ENCODE assay signal across 8 cellular contexts in the genomic region with DNA sequence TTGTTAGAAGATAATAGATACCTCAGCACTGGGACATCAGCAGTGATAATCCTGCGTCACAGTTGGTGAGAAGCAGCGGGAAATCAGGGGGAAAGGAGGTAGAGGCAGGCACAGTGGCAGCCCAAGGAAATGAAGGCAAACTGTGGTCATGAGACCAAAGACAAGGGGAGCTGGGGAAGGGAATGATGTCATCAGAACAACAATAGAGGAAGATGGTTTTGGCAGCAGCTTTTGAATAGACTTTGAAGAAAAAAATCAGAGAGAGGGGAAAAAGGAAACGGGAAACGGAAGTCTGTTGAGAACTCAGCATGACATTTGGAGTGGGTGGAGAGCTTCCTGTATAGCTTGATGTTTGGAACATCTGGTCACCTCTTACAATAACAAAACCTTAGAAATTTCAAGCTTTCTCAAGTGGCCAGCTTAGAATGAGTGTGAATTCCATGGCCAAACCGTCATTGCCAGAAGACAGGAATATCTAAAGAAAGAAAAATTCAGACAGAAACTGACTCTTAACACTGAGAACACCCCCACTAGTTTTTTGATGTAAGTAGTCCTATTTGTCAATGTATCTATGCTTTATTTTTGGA. TPM values are rescaled to one million over a fixed set of nuclear protein-coding genes. Genes with fewer than 3 reads are reported as not detected.
DNase-seq lines count a peak whose midpoint lies in the region; ATAC-seq and TF ChIP-seq lines count a peak whose summit lies in the region.

No MANE protein-coding gene starts in this region.

- no peaks in the 10 kb centered on the region for H4K20me1 ChIP-seq in Karpas-422 (ENCODE audit: insufficient read depth, low read depth, low read length)

- H3K4me1 ChIP-seq in Karpas-422 (ENCODE audit: low read length) (no peaks in the 10 kb centered on the region), esophagus squamous epithelium (peaks cover 0 to 31% (median 0%) of the 10 kb centered on the region in 3 donors)

- intact Hi-C loops in activated T-helper 1 cell treated with anti-CD3 and anti-CD28 coated beads, Interleukin-12 subunit alpha, Interleukin-12 subunit beta, Interleukin-2, Interleukin-4 antibody, amounts not matched to agents 30 ng/mL and 10 ng/mL and 1 ng/mL, durations not matched to agents 14 hours and 24 hours and 36 hours (cut with micrococcal nuclease), result loop anchor here (1.0 to 2.0 kb wide), 2 partner anchors 17 to 42 kb away; no protein-coding TSS in a partner anchor
- intact Hi-C loops in esophagus squamous epithelium (cut with DNase I), result no loop called here

- H3K4me1 Mint-ChIP-seq in activated T-helper 1 cell treated with anti-CD3 and anti-CD28 coated beads, Interleukin-12 subunit alpha, Interleukin-12 subunit beta, Interleukin-2, Interleukin-4 antibody, amounts not matched to agents 30 ng/mL and 10 ng/mL and 1 ng/mL, durations not matched to agents 14 hours and 24 hours and 36 hours (ENCODE audit: low read depth), result peaks cover 12% of the 10 kb centered on the region

- no peaks in the 10 kb centered on the region for H3K9me3 Mint-ChIP-seq in activated T-helper 1 cell treated with anti-CD3 and anti-CD28 coated beads, Interleukin-12 subunit alpha, Interleukin-12 subunit beta, Interleukin-2, Interleukin-4 antibody, amounts not matched to agents 30 ng/mL and 10 ng/mL and 1 ng/mL, durations not matched to agents 14 hours and 24 hours and 36 hours

- TF ChIP-seq POLR2A in esophagus squamous epithelium (IDR thresholded peaks at IDR 0.05), result no peak

- no peak overlapping the region for H3K4me2 ChIP-seq in Karpas-422 (ENCODE audit: low read depth, low read length, poor library complexity, severe bottlenecking)

- H3K79me2 ChIP-seq in Karpas-422 (ENCODE audit: low read length), result no peaks in the 10 kb centered on the region

- 21 to 23% methylated on average over 5 of the region's 5 CpGs for WGBS in esophagus squamous epithelium, 2 donors

- H3K27ac ChIP-seq in Karpas-422 (ENCODE audit: low read length) (no peak overlapping the region), esophagus squamous epithelium (peak overlapping the region in 2 of 4 donors; percentile 5 to 44)

- peak; percentile 57 for DNase-seq in NCI-H2171 treated with DMSO at 0.1 percent for 48 hours (lab: John Stamatoyannopoulos, UW)
- DNase-seq in NCI-H2171 (lab: John Stamatoyannopoulos, UW), result no peak
- DNase-seq in Karpas-422, result peak; percentile 42
- peak; percentile 9 for DNase-seq in activated T-helper 1 cell treated with anti-CD3 and anti-CD28 coated beads, Interleukin-12 subunit alpha, Interleukin-12 subunit beta, Interleukin-2, Interleukin-4 antibody, amounts not matched to agents 30 ng/mL and 10 ng/mL and 1 ng/mL, durations not matched to agents 14 hours and 24 hours and 36 hours (ENCODE audit: low spot score)
- DNase-seq in left kidney (ENCODE audit: low read depth, low spot score), result peak; percentile 46
- no peak for DNase-seq in LoVo (ENCODE audit: low spot score)
- DNase-seq in esophagus squamous epithelium (lab: John Stamatoyannopoulos, UW), result no peak

- H3K36me3 Mint-ChIP-seq in activated T-helper 1 cell treated with anti-CD3 and anti-CD28 coated beads, Interleukin-12 subunit alpha, Interleukin-12 subunit beta, Interleukin-2, Interleukin-4 antibody, amounts not matched to agents 30 ng/mL and 10 ng/mL and 1 ng/mL, durations not matched to agents 14 hours and 24 hours and 36 hours (ENCODE audit: low read depth), result no peaks in the 10 kb centered on the region

- no peaks in the 10 kb centered on the region for H3K9me2 ChIP-seq in Karpas-422 (replicated peaks; ENCODE audit: insufficient read depth, low read length)

- H3K27me3 Mint-ChIP-seq in activated T-helper 1 cell treated with anti-CD3 and anti-CD28 coated beads, Interleukin-12 subunit alpha, Interleukin-12 subunit beta, Interleukin-2, Interleukin-4 antibody, amounts not matched to agents 30 ng/mL and 10 ng/mL and 1 ng/mL, durations not matched to agents 14 hours and 24 hours and 36 hours (ENCODE audit: insufficient read depth), result peaks cover 4% of the 10 kb centered on the region

- peak; percentile 68 for ATAC-seq in GM21737 (IDR thresholded peaks at IDR 0.05; ENCODE audit: unreplicated experiment)

- H2AFZ ChIP-seq in Karpas-422 (ENCODE audit: low read length), result no peak overlapping the region; the same call in 1 of the 2 replicates

- H3K9me3 ChIP-seq in Karpas-422 (ENCODE audit: low read length), result no peaks in the 10 kb centered on the region
- H3K9me3 ChIP-seq in esophagus squamous epithelium, result no peaks in the 10 kb centered on the region

- no peak for TF ChIP-seq CTCF in esophagus squamous epithelium (IDR thresholded peaks at IDR 0.05)

- H3K36me3 ChIP-seq in Karpas-422 (ENCODE audit: insufficient read depth, low read length) (no peaks in the 10 kb centered on the region), esophagus squamous epithelium (no peaks in the 10 kb centered on the region)

- H3K27ac Mint-ChIP-seq in activated T-helper 1 cell treated with anti-CD3 and anti-CD28 coated beads, Interleukin-12 subunit alpha, Interleukin-12 subunit beta, Interleukin-2, Interleukin-4 antibody, amounts not matched to agents 30 ng/mL and 10 ng/mL and 1 ng/mL, durations not matched to agents 14 hours and 24 hours and 36 hours, result peak overlapping the region; percentile 49

- H3K27me3 ChIP-seq in Karpas-422 (ENCODE audit: low read length), result no peaks in the 10 kb centered on the region
- peaks cover 0 to 4% (median 0%) of the 10 kb centered on the region in 4 donors for H3K27me3 ChIP-seq in esophagus squamous epithelium

- H3K4me3 Mint-ChIP-seq in activated T-helper 1 cell treated with anti-CD3 and anti-CD28 coated beads, Interleukin-12 subunit alpha, Interleukin-12 subunit beta, Interleukin-2, Interleukin-4 antibody, amounts not matched to agents 30 ng/mL and 10 ng/mL and 1 ng/mL, durations not matched to agents 14 hours and 24 hours and 36 hours, result no peak overlapping the region

- no peak overlapping the region for H3K9ac ChIP-seq in Karpas-422 (ENCODE audit: low read length)

- H3K4me3 ChIP-seq in Karpas-422 (ENCODE audit: low read length) (no peak overlapping the region), esophagus squamous epithelium (no peak overlapping the region)

RNA-seq across cellular contexts. Expression of gene YES1, which starts 18.4 kb away (rescaled TPM):
- total RNA-seq in Karpas-422 (2014; rRNA removed; shearing (Covaris generic); ENCODE audit: low replicate concordance), result not detected in 2 replicates
- 18.5 and 18.9 TPM in 2 replicates for total RNA-seq in activated T-helper 1 cell treated with anti-CD3 and anti-CD28 coated beads, Interleukin-12 subunit alpha, Interleukin-12 subunit beta, Interleukin-2, Interleukin-4 antibody, amounts not matched to agents 30 ng/mL and 10 ng/mL and 1 ng/mL, durations not matched to agents 14 hours and 24 hours and 36 hours
- total RNA-seq in esophagus squamous epithelium, result 100 to 1,000 TPM; 105 to 143 (median 125) TPM

Comparison
In these comparisons a context has a peak if more than half of its experiments do, and no peak if none do; other contexts are left out.
1. DNase-seq: peak in NCI-H2171 treated with DMSO at 0.1 percent for 48 hours (single experiment), Karpas-422 (single experiment), activated T-helper 1 cell treated with anti-CD3 and anti-CD28 coated beads, Interleukin-12 subunit alpha, Interleukin-12 subunit beta, Interleukin-2, Interleukin-4 antibody, amounts not matched to agents 30 ng/mL and 10 ng/mL and 1 ng/mL, durations not matched to agents 14 hours and 24 hours and 36 hours (single experiment) and left kidney (single experiment); none in NCI-H2171 (single experiment), LoVo (single experiment) and esophagus squamous epithelium (single experiment).
2. RNA of gene YES1, which starts 18.4 kb away (total RNA-seq): 105 to 143 TPM in esophagus squamous epithelium and 18.5 to 18.9 TPM in activated T-helper 1 cell treated with anti-CD3 and anti-CD28 coated beads, Interleukin-12 subunit alpha, Interleukin-12 subunit beta, Interleukin-2, Interleukin-4 antibody, amounts not matched to agents 30 ng/mL and 10 ng/mL and 1 ng/mL, durations not matched to agents 14 hours and 24 hours and 36 hours; not detected in Karpas-422; every median in the first group is over 10 times any median in the second.